In genomic region chr1:149174765-149175164, GRCh38 we compare ENCODE assay signal across 8 cellular contexts.
DNase-seq lines count a peak whose midpoint lies in the region; ATAC-seq, FAIRE-seq and TF ChIP-seq lines count a peak whose summit lies in the region.
"Not testable (repeated sequence)": the region's sequence is repeated elsewhere in the genome, so short reads cannot be mapped to it uniquely, and the experiment has no call there.

No MANE protein-coding gene starts in this region.

- H3K14ac ChIP-seq in IMR-90 (replicated peaks; ENCODE audit: low read depth, low read length), result not testable (repeated sequence)

- BruUV-seq in IMR-90 (replicated peaks; lab: Mats Ljungman, UMichigan), result not testable (repeated sequence)

- H3K18ac ChIP-seq in IMR-90 (ENCODE audit: low read depth, low read length), result not testable (repeated sequence)

- not testable (repeated sequence) for TF ChIP-seq CTCF in IMR-90 (conservative IDR thresholded peaks at IDR 0.05; ENCODE audit: low read depth, low read length); astrocyte (IDR thresholded peaks at IDR 0.05; ENCODE audit: insufficient read depth, low read depth, low read length); cardiac muscle cell (IDR thresholded peaks at IDR 0.05; ENCODE audit: low read depth, low read length); nephron (IDR thresholded peaks at IDR 0.05; ENCODE audit: unreplicated experiment in 3 of 3)

- in situ Hi-C loops in IMR-90 (cut with MboI; ENCODE audit: low sequenced_read_pairs), result not testable (repeated sequence)

- DNase-seq in CD8-positive, alpha-beta memory T cell, result peak in 4 of 5 donors; percentile 1 to 69 (median 46)
- DNase-seq in IMR-90; astrocyte (ENCODE audit: low read depth); cardiac muscle cell (ENCODE audit: low read depth in 1 of 2, low spot score in 1 of 2): not testable (repeated sequence)
- peak; percentile 50 for DNase-seq in RPMI8226
- peak; percentile 65 for DNase-seq in activated CD8-positive, alpha-beta memory T cell treated with anti-CD3 and anti-CD28 coated beads for 24 hours
- peak; percentile 1 for DNase-seq in superior temporal gyrus (ENCODE audit: extremely low spot score)

- not testable (repeated sequence) for H2BK120ac ChIP-seq in IMR-90 (ENCODE audit: low read depth, low read length)

- H2AK5ac ChIP-seq in IMR-90 (ENCODE audit: low read depth, low read length), result not testable (repeated sequence)

- not testable (repeated sequence) for H2BK5ac ChIP-seq in IMR-90 (ENCODE audit: low read depth, low read length, poor library complexity, severe bottlenecking)

- not testable (repeated sequence) for TF ChIP-seq RAD21 in IMR-90 (IDR thresholded peaks at IDR 0.05; ENCODE audit: low read length)

- H4K8ac ChIP-seq in IMR-90 (ENCODE audit: low read depth in 2 of 2, low read length in 2 of 2), result not testable (repeated sequence)

- not testable (repeated sequence) for H3K27me3 ChIP-seq in CD8-positive, alpha-beta memory T cell (ENCODE audit: insufficient read depth, low read length, poor library complexity, severe bottlenecking); IMR-90 (ENCODE audit: control insufficient read depth, insufficient read depth, low read length); astrocyte (ENCODE audit: insufficient read depth, low read length); cardiac muscle cell

- POLR2A ChIA-PET in CD8-positive, alpha-beta memory T cell (lab: Charles Lee); IMR-90 (lab: Charles Lee; ENCODE audit: unreplicated experiment): not testable (repeated sequence)

- H3K4me3 Mint-ChIP-seq in CD8-positive, alpha-beta memory T cell, result peak overlapping the region in 4 of 7 donors; percentile 73 to 90 (median 84)
- H3K4me3 Mint-ChIP-seq in astrocyte (ENCODE audit: unreplicated experiment), result not testable (repeated sequence)
- H3K4me3 Mint-ChIP-seq in nephron, result peak overlapping the region; percentile 68 to 74 (median 68)

- not testable (repeated sequence) for TF ChIP-seq POLR2A in IMR-90 (IDR thresholded peaks at IDR 0.05; ENCODE audit: low read depth, low read length)

- H2BK20ac ChIP-seq in IMR-90 (ENCODE audit: low read depth, low read length), result not testable (repeated sequence)

- H3K4me1 ChIP-seq in CD8-positive, alpha-beta memory T cell (ENCODE audit: insufficient read depth, low read length); IMR-90 (ENCODE audit: control insufficient read depth, insufficient read depth, low read length); astrocyte (ENCODE audit: insufficient read depth, low read length); cardiac muscle cell (ENCODE audit: low read depth): not testable (repeated sequence)

- H4K5ac ChIP-seq in IMR-90 (ENCODE audit: low read depth, low read length), result not testable (repeated sequence)

- not testable (repeated sequence) for H3K4me3 ChIP-seq in CD8-positive, alpha-beta memory T cell (ENCODE audit: low read length); astrocyte (ENCODE audit: insufficient read depth, low read depth, low read length)
- H3K4me3 ChIP-seq in IMR-90 (ENCODE audit: insufficient read depth, low read depth, low read length) (0 out of 2 replicates have a peak overlapping the region, but pooled peaks have one; percentile 21), cardiac muscle cell (peak overlapping the region; percentile 18)

- H3K27ac ChIP-seq in CD8-positive, alpha-beta memory T cell (ENCODE audit: low read depth, low read length); IMR-90 (ENCODE audit: insufficient read depth, low read length); astrocyte (ENCODE audit: low read depth, low read length); cardiac muscle cell: not testable (repeated sequence)

- H3K4me2 ChIP-seq in IMR-90 (ENCODE audit: low read depth, low read length) (peak overlapping the region; percentile 70), astrocyte (ENCODE audit: low read length) (peak overlapping the region; percentile 19)

- H3K4me1 Mint-ChIP-seq in CD8-positive, alpha-beta memory T cell; astrocyte (ENCODE audit: low read depth, unreplicated experiment); nephron: not testable (repeated sequence)

- H2AFZ ChIP-seq in IMR-90 (replicated peaks; ENCODE audit: low read length, poor library complexity); astrocyte (ENCODE audit: low read depth, low read length): not testable (repeated sequence)

- dilution Hi-C loops in IMR-90 (cut with HindIII; ENCODE audit: low sequenced_read_pairs, unreplicated experiment), result not testable (repeated sequence)

- H3K27ac Mint-ChIP-seq in CD8-positive, alpha-beta memory T cell, result peak overlapping the region in 4 of 8 donors; percentile 86 to 97 (median 90)
- H3K27ac Mint-ChIP-seq in astrocyte (ENCODE audit: unreplicated experiment), result not testable (repeated sequence)
- H3K27ac Mint-ChIP-seq in nephron, result peak overlapping the region in 1 of 3 experiments; percentile 48

- WGBS in IMR-90 (ENCODE audit: extremely low coverage in 2 of 2, insufficient read length in 1 of 2), 2 experiments, result no CpG with 5 or more reads among the region's 7 CpGs

- not testable (repeated sequence) for H3K9me3 ChIP-seq in CD8-positive, alpha-beta memory T cell (ENCODE audit: low read length); IMR-90 (ENCODE audit: control insufficient read depth, insufficient read depth, low read length); astrocyte (ENCODE audit: insufficient read depth, low read depth, low read length); cardiac muscle cell (ENCODE audit: low read depth)

- not testable (repeated sequence) for H3K36me3 ChIP-seq in CD8-positive, alpha-beta memory T cell (ENCODE audit: insufficient read depth, low read length); IMR-90 (ENCODE audit: control insufficient read depth, insufficient read depth, low read length); astrocyte (ENCODE audit: insufficient read depth, low read length); cardiac muscle cell

- H3K79me2 ChIP-seq in astrocyte (ENCODE audit: insufficient read depth, low read length), result not testable (repeated sequence)

- not testable (repeated sequence) for FAIRE-seq in astrocyte (lab: Jason Lieb, UNC)

- H3K79me1 ChIP-seq in IMR-90 (ENCODE audit: low read depth in 1 of 2, low read length in 2 of 2), result not testable (repeated sequence)

- not testable (repeated sequence) for H3K9ac ChIP-seq in IMR-90 (ENCODE audit: low read depth, low read length); astrocyte (ENCODE audit: low read length)

- not testable (repeated sequence) for H3K4ac ChIP-seq in IMR-90 (ENCODE audit: low read depth, low read length)

- not testable (repeated sequence) for H2BK15ac ChIP-seq in IMR-90 (ENCODE audit: low read depth, low read length)

- not testable (repeated sequence) for ATAC-seq in IMR-90 (ENCODE audit: low read depth)

- H2AK9ac ChIP-seq in IMR-90 (replicated peaks; ENCODE audit: low read depth, low read length, poor library complexity), result not testable (repeated sequence)

- not testable (repeated sequence) for H3K9me1 ChIP-seq in IMR-90 (ENCODE audit: insufficient read depth, low read length)

- H3K27me3 Mint-ChIP-seq in CD8-positive, alpha-beta memory T cell; astrocyte (ENCODE audit: low read depth, unreplicated experiment); nephron (ENCODE audit: low read depth): not testable (repeated sequence)

- intact Hi-C loops in IMR-90 (cut with micrococcal nuclease), result not testable (repeated sequence)

- H3K23ac ChIP-seq in IMR-90 (ENCODE audit: low read depth, low read length), result not testable (repeated sequence)

- H3K56ac ChIP-seq in IMR-90 (ENCODE audit: extremely low read depth, insufficient read depth, low read length), result not testable (repeated sequence)

- not testable (repeated sequence) for H3K9me3 Mint-ChIP-seq in CD8-positive, alpha-beta memory T cell; astrocyte (ENCODE audit: unreplicated experiment); nephron

- CTCF ChIA-PET in CD8-positive, alpha-beta memory T cell (lab: Charles Lee); IMR-90 (lab: Yijun Ruan, JAX): not testable (repeated sequence)

- not testable (repeated sequence) for H3K36me3 Mint-ChIP-seq in CD8-positive, alpha-beta memory T cell; astrocyte (ENCODE audit: low read depth, unreplicated experiment); nephron (ENCODE audit: low read depth)

- not testable (repeated sequence) for H4K20me1 ChIP-seq in IMR-90 (ENCODE audit: insufficient read depth, low read length); astrocyte (ENCODE audit: insufficient read depth, low read length)

- not testable (repeated sequence) for H4K91ac ChIP-seq in IMR-90 (ENCODE audit: insufficient read depth, low read depth, low read length)
